Comparison of ENCODE assay signal across 18 cellular contexts in the genomic region with DNA sequence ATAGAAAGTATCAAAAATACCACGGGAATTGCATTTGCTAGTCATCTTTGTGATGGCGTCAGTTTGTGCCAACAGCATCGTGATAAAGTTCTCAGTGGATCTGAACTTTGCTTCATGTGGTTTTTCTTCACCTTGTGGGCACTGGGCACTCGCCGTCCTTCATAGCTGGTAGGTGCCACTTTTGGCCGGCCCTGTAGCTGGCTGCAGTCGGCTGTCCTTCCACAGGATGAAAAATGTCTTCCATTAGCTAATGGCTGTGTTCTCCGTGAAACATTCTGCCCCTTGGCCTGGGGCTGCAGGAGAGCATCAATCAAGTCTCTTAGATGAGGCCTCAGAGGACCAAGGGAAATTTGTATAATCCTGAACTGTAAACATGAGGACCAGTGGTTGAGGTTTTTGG.
"Had no signal": no experiment of that assay in that cellular context is flagged by ENCODE, and none has a peak within 500 bp of the region (broad histone marks: within the 10 kb centered on the region; RNA-seq: fewer than 3 reads in every experiment).

No MANE protein-coding gene starts in this region.

- FAIRE-seq: astrocyte, endometrium had no signal

- H3K9me3 ChIP-seq: left ventricle myocardium inferior, prostate gland, upper lobe of left lung had no signal

- H3K4me3 ChIP-seq: cardiac muscle cell, prostate gland had no signal

- ATAC-seq: activated CD8-positive, alpha-beta T cell treated with anti-CD3 and anti-CD28 coated beads, Interleukin-2, amount 10 ng/mL, durations not matched to agents 7 days and 5 days; activated naive CD8-positive, alpha-beta T cell treated with anti-CD3 and anti-CD28 coated beads, Interleukin-2, amount 50 U/mL, for 24 hours; esophagus mucosa; T-cell had no signal

- H3K27ac ChIP-seq: cardiac muscle cell, left ventricle myocardium inferior, prostate gland, upper lobe of left lung, WERI-Rb-1 had no signal

- H3K4me1 ChIP-seq: left ventricle myocardium inferior, prostate gland had no signal

- DNase-seq: activated CD4-positive, alpha-beta T cell treated with anti-CD3 and anti-CD28 coated beads for 4 hours; activated CD8-positive, alpha-beta memory T cell treated with anti-CD3 and anti-CD28 coated beads, Interleukin-2, amount 50 U/mL, for 48 hours; activated CD8-positive, alpha-beta T cell treated with anti-CD3 and anti-CD28 coated beads, Interleukin-2, amount 10 ng/mL, durations not matched to agents 7 days and 5 days; activated naive CD4-positive, alpha-beta T cell; activated naive CD8-positive, alpha-beta T cell treated with anti-CD3 and anti-CD28 coated beads, Interleukin-2, amount 50 U/mL, for 24 hours; foreskin fibroblast; head of caudate nucleus; left ventricle myocardium inferior; stimulated activated CD4-positive, alpha-beta T cell treated with anti-CD3 and anti-CD28 coated beads, Interleukin-12 subunit alpha, Interleukin-12 subunit beta, amount 100 ng/mL, for 4 hours; stimulated activated naive CD4-positive, alpha-beta T cell treated with Interleukin-2 at 50 U/mL for 16 hours; T-cell; WERI-Rb-1 had no signal

- H3K27me3 ChIP-seq: cardiac muscle cell, upper lobe of left lung had no signal

- H3K36me3 ChIP-seq: cardiac muscle cell, left ventricle myocardium inferior, prostate gland, upper lobe of left lung, WERI-Rb-1 had no signal
